ENCODE assay signal across 8 cellular contexts in genomic region chrX:19990225-19990518, GRCh38. TPM values are rescaled to one million over a fixed set of nuclear protein-coding genes. Genes with fewer than 3 reads are reported as not detected.
DNase-seq lines count a peak whose midpoint lies in the region; ATAC-seq, FAIRE-seq and TF ChIP-seq lines count a peak whose summit lies in the region.

No MANE protein-coding gene starts in this region.

- peak overlapping the region; percentile 67 for H3K4me2 ChIP-seq in HepG2 (ENCODE audit: low read depth, low read length)

- in situ Hi-C loops in brain microvascular endothelial cell (cut with HindIII; ENCODE audit: low pct_ligation_motif_present, low sequenced_read_pairs) (no loop called here), HepG2 (cut with HindIII; ENCODE audit: extremely low pct_ligation_motif_present, low pct_unique_long_range_greater_than_20kb) (loop anchor here (10.0 kb wide), 1 partner anchor 85 kb away; no protein-coding TSS in a partner anchor)

- peaks cover 13% of the 10 kb centered on the region; the same call in 1 of the 2 replicates for H3K4me1 ChIP-seq in HepG2 (ENCODE audit: insufficient read depth, low read length)
- H3K4me1 ChIP-seq in thyroid gland, result no peaks in the 10 kb centered on the region

- H3K9me3 ChIP-seq in HepG2 (ENCODE audit: low read length), result no peaks in the 10 kb centered on the region
- no peaks in the 10 kb centered on the region for H3K9me3 ChIP-seq in thyroid gland

- H3K27me3 ChIP-seq in brain microvascular endothelial cell (replicated peaks) (no peaks in the 10 kb centered on the region), HepG2 (ENCODE audit: control insufficient read depth in 1 of 2, insufficient read depth in 2 of 2, low read length in 2 of 2) (no peaks in the 10 kb centered on the region), thyroid gland (no peaks in the 10 kb centered on the region)

- intact Hi-C loops in HepG2 (cut with micrococcal nuclease; ENCODE audit: unreplicated experiment) (loop anchor here (5.0 kb wide), 1 partner anchor 77 kb away; no protein-coding TSS in a partner anchor), thyroid gland (cut with DNase I) (no loop called here)

- H3K36me3 ChIP-seq in brain microvascular endothelial cell (replicated peaks), result no peaks in the 10 kb centered on the region
- H3K36me3 ChIP-seq in HepG2 (replicated peaks in 1 of 2; ENCODE audit: control insufficient read depth in 1 of 2, insufficient read depth in 2 of 2, low read length in 2 of 2), result no peaks in the 10 kb centered on the region
- no peaks in the 10 kb centered on the region for H3K36me3 ChIP-seq in thyroid gland

- no peak for TF ChIP-seq CTCF in brain microvascular endothelial cell (IDR thresholded peaks at IDR 0.05; ENCODE audit: low read depth, low read length, missing control alignments)
- no peak for TF ChIP-seq CTCF in HepG2 (CRISPR knock-in tag; IDR thresholded peaks at IDR 0.05)
- TF ChIP-seq CTCF in thyroid gland (IDR thresholded peaks at IDR 0.05), result no peak

- POLR2A ChIA-PET in HepG2 (lab: Yijun Ruan, JAX), result no interaction called here

- 0% methylated on average over 12 of the region's 19 CpGs for WGBS in HepG2 (ENCODE audit: low lambda C conversion rate)
- WGBS in thyroid gland, 2 donors, result 0 to 3% methylated on average over 4 to 17 of the region's 19 CpGs

- no peaks in the 10 kb centered on the region for H4K20me1 ChIP-seq in HepG2 (ENCODE audit: insufficient read depth, low read length)

- CTCF ChIA-PET in HepG2 (lab: Yijun Ruan, JAX; ENCODE audit: low intra/inter-chr PET ratio, low total read pairs), result interaction anchor here (2.0 kb wide), 1 partner anchor 85 kb away, joined by 6 read pairs; no protein-coding TSS in a partner anchor

- no peak overlapping the region for H2AFZ ChIP-seq in HepG2 (ENCODE audit: low read length)

- TF ChIP-seq RAD21 in HepG2 (CRISPR knock-in tag; IDR thresholded peaks at IDR 0.05), result no peak

- no peaks in the 10 kb centered on the region for H3K79me2 ChIP-seq in HepG2 (ENCODE audit: insufficient read depth, low read length)

- TF ChIP-seq EP300 in HepG2 (IDR thresholded peaks at IDR 0.05; ENCODE audit: low read depth in 2 of 2, low read length in 2 of 2), result no peak
- no peak for TF ChIP-seq EP300 in HepG2 (CRISPR knock-in tag; IDR thresholded peaks at IDR 0.05; ENCODE audit: borderline replicate concordance)

- BruUV-seq in HepG2 (replicated peaks; lab: Mats Ljungman, UMichigan), result no TSS peak

- no peak overlapping the region for H3K27ac ChIP-seq in brain microvascular endothelial cell
- H3K27ac ChIP-seq in HepG2 (ENCODE audit: extremely low read length, insufficient read depth, low read length), result peak overlapping the region; percentile 33
- peak overlapping the region; percentile 39 to 58 (median 43) for H3K27ac ChIP-seq in thyroid gland

- TF ChIP-seq POLR2A in HepG2 (IDR thresholded peaks at IDR 0.05; ENCODE audit: insufficient read depth in 1 of 2, low read depth in 2 of 2, low read length in 2 of 2), result no peak
- no peak for TF ChIP-seq POLR2A in thyroid gland (IDR thresholded peaks at IDR 0.05)

- peak; percentile 17 for DNase-seq in ELR (ENCODE audit: low read depth)
- DNase-seq in HTR-8/SVneo (ENCODE audit: insufficient read length, low spot score), result peak; percentile 13
- DNase-seq in brain microvascular endothelial cell, result no peak
- DNase-seq in HepG2 (ENCODE audit: low spot score), result no peak
- no peak for DNase-seq in thyroid gland
- no peak for DNase-seq in islet precursor cell
- no peak for DNase-seq in NCI-H510A (lab: John Stamatoyannopoulos, UW)

- peak; percentile 20 for ATAC-seq in GM21381 (IDR thresholded peaks at IDR 0.05; ENCODE audit: unreplicated experiment)
- no peak; the same call in 2 of the 3 replicates for ATAC-seq in HepG2

- FAIRE-seq in HTR-8/SVneo (lab: Jason Lieb, UNC), result no peak
- no peak for FAIRE-seq in HepG2 (lab: Jason Lieb, UNC)

- H3K9ac ChIP-seq in HepG2 (ENCODE audit: insufficient read depth, low read depth, low read length), result peak overlapping the region; percentile 63; the same call in 1 of the 2 replicates

- peak overlapping the region; percentile 67 for H3K4me3 ChIP-seq in brain microvascular endothelial cell (ENCODE audit: low read depth, low read length)
- peak overlapping the region; percentile 55 to 77 (median 75); a peak in 5 of 6 replicates for H3K4me3 ChIP-seq in HepG2 (replicated peaks in 1 of 3; ENCODE audit: insufficient read depth in 1 of 3, low read depth in 2 of 3, low read length in 3 of 3)
- H3K4me3 ChIP-seq in thyroid gland (replicated peaks in 1 of 3), result peak overlapping the region in 2 of 3 donors; percentile 35 to 54

TF ChIP-seq in HepG2, 621 proteins besides CTCF, POLR2A, EP300 and RAD21 (continues in another document):
- TF ChIP-seq TARDBP (CRISPR knock-in tag; IDR thresholded peaks at IDR 0.05) (no peak), NRL (CRISPR knock-in tag; IDR thresholded peaks at IDR 0.05; ENCODE audit: borderline replicate concordance) (no peak), NFATC3 (CRISPR knock-in tag; IDR thresholded peaks at IDR 0.05) (no peak), ZNF180 (CRISPR knock-in tag; IDR thresholded peaks at IDR 0.05; ENCODE audit: borderline replicate concordance, low read depth) (no peak), ATF3 (CRISPR knock-in tag; IDR thresholded peaks at IDR 0.05) (no peak), MEIS2 (CRISPR knock-in tag; IDR thresholded peaks at IDR 0.05) (no peak), SMAD9 (CRISPR knock-in tag; IDR thresholded peaks at IDR 0.05) (no peak), ZNF430 (CRISPR knock-in tag; IDR thresholded peaks at IDR 0.05) (no peak), ZNF253 (CRISPR knock-in tag; IDR thresholded peaks at IDR 0.05; ENCODE audit: borderline replicate concordance) (no peak), ZBTB1 (CRISPR knock-in tag; IDR thresholded peaks at IDR 0.05; ENCODE audit: borderline replicate concordance) (no peak), ZNF543 (CRISPR knock-in tag; IDR thresholded peaks at IDR 0.05) (no peak), MYPOP (CRISPR knock-in tag; IDR thresholded peaks at IDR 0.05) (no peak), BCLAF1 (IDR thresholded peaks at IDR 0.05) (no peak)

RNA-seq across cellular contexts. Expression of gene BCLAF3, which starts 0.7 kb away (rescaled TPM):
- total RNA-seq in HepG2 (2016; rRNA removed; fragmentation: Illumina TruSeq; extraction: Trizol) (2.3 and 2.7 TPM in 2 replicates), thyroid gland (10 to 100 TPM; 10.8 to 16.7 (median 12.3) TPM)
- 3.1 and 4.1 TPM in 2 replicates for total RNA-seq in HepG2 (2016; cell fraction: cytosol; rRNA removed; fragmentation: Illumina TruSeq; extraction: Trizol; ENCODE audit: low read depth)
- total RNA-seq in HepG2 (2016; cell fraction: insoluble cytoplasmic fraction; rRNA removed; fragmentation: Illumina TruSeq; extraction: Trizol), result 2.8 and 3.1 TPM in 2 replicates
- total RNA-seq in HepG2 (2016; cell fraction: membrane; rRNA removed; fragmentation: Illumina TruSeq; extraction: Trizol), result 3.1 and 4.3 TPM in 2 replicates
- total RNA-seq in HepG2 (2016; cell fraction: nucleus; rRNA removed; fragmentation: Illumina TruSeq; extraction: Trizol), result 4.7 and 6.2 TPM in 2 replicates
- polyA plus RNA-seq in HepG2 (2011; rRNA removed), result 1.5 and 1.8 TPM in 2 replicates
- 0.21 and 0.42 TPM in 2 replicates for polyA plus RNA-seq in HepG2 (2011; cell fraction: cytosol; rRNA removed)
- 2.6 and 4.6 TPM in 2 replicates for polyA plus RNA-seq in HepG2 (2011; cell fraction: nucleus; rRNA removed)
- polyA plus RNA-seq in HepG2 (2012), result 2.2 and 2.5 TPM in 2 replicates
- polyA plus RNA-seq in HepG2 (2016; cell fraction: cytosol; fragmentation: Illumina TruSeq; extraction: Trizol; ENCODE audit: low read depth), result 0.17 and 0.46 TPM in 2 replicates
- 3.1 and 4.5 TPM in 2 replicates for polyA plus RNA-seq in HepG2 (2016; cell fraction: insoluble cytoplasmic fraction; fragmentation: Illumina TruSeq; extraction: Trizol; ENCODE audit: low read depth)
- polyA plus RNA-seq in HepG2 (2016; cell fraction: membrane; fragmentation: Illumina TruSeq; extraction: Trizol; ENCODE audit: low read depth), result 0.37 and 1.1 TPM in 2 replicates
- 9.1 and 10.0 TPM in 2 replicates for polyA plus RNA-seq in HepG2 (2016; cell fraction: nucleus; fragmentation: Illumina TruSeq; extraction: Trizol; ENCODE audit: insufficient read depth, low read depth)
- 0.30 and 0.84 TPM in 2 replicates for polyA minus RNA-seq in HepG2 (2011; rRNA and poly(A)+ RNA removed; ENCODE audit: low replicate concordance)
- polyA minus RNA-seq in HepG2 (2011; cell fraction: cytosol; rRNA and poly(A)+ RNA removed), result 0.89 and 1.1 TPM in 2 replicates
- polyA minus RNA-seq in HepG2 (2011; cell fraction: nucleus; rRNA and poly(A)+ RNA removed), result 7.9 and 9.9 TPM in 2 replicates

Comparison
In these comparisons a context has a peak if more than half of its experiments do, and no peak if none do; other contexts are left out.
1. DNase-seq: peak in ELR (single experiment) and HTR-8/SVneo (single experiment); none in brain microvascular endothelial cell (single experiment), HepG2 (single experiment), thyroid gland (0 of 2), islet precursor cell (single experiment) and NCI-H510A (single experiment).
2. Peak in every context shown above with its lines, with median percentiles within 50 percentile points of each other: H3K4me3 ChIP-seq.